1 cellular context compared by ENCODE assay signal in the genomic region with DNA sequence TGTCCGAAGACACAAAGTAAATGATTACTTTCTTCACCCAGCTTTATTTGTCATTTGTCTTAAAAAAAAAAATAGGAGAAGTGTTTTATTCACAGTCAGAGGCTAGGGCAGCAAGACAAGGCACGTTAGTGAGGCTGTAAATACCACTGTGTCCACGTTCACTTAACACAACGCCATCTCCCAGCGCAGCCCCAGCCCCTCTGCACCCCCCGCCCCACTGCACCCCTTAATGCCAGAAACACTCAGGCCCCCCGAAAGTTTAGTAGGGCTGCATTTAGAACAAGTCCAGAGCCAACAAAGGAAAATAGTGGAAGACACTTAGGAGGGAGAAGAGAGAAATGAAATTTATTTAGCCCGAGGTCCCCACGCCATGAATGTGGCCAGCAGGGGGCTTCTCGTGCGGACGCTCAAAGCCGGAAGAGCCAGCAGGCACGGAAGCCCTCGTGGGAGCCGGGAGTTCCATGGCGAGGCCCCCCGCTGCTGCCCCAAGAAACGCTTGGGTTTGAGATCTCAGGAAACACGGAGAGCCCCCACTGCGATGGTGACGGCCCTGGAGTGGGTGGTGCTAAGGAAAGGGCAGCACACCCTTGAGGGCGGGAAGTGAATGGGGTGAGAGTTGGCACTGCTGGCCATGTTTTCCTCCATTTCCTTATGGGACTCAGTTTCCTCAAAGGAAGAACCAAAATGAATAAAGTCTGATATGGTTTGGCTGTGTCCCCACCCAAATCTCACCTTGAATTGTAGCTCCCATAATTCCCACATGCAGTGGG.
TF ChIP-seq lines count a peak whose summit lies in the region.

No MANE protein-coding gene starts in this region.

TF ChIP-seq in K562, 482 proteins besides CTCF, POLR2A, EP300 and RAD21 (continued from another document and continues in another):
- TF ChIP-seq, protein P1, sequence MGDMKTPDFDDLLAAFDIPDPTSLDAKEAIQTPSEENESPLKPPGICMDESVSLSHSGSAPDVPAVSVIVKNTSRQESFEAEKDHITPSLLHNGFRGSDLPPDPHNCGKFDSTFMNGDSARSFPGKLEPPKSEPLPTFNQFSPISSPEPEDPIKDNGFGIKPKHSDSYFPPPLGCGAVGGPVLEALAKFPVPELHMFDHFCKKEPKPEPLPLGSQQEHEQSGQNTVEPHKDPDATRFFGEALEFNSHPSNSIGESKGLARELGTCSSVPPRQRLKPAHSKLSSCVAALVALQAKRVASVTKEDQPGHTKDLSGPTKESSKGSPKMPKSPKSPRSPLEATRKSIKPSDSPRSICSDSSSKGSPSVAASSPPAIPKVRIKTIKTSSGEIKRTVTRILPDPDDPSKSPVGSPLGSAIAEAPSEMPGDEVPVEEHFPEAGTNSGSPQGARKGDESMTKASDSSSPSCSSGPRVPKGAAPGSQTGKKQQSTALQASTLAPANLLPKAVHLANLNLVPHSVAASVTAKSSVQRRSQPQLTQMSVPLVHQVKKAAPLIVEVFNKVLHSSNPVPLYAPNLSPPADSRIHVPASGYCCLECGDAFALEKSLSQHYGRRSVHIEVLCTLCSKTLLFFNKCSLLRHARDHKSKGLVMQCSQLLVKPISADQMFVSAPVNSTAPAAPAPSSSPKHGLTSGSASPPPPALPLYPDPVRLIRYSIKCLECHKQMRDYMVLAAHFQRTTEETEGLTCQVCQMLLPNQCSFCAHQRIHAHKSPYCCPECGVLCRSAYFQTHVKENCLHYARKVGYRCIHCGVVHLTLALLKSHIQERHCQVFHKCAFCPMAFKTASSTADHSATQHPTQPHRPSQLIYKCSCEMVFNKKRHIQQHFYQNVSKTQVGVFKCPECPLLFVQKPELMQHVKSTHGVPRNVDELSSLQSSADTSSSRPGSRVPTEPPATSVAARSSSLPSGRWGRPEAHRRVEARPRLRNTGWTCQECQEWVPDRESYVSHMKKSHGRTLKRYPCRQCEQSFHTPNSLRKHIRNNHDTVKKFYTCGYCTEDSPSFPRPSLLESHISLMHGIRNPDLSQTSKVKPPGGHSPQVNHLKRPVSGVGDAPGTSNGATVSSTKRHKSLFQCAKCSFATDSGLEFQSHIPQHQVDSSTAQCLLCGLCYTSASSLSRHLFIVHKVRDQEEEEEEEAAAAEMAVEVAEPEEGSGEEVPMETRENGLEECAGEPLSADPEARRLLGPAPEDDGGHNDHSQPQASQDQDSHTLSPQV (IDR thresholded peaks at IDR 0.05), result peak; percentile 64
- TF ChIP-seq PPARD (CRISPR knock-in tag; IDR thresholded peaks at IDR 0.05) (no peak), ZNF140 (CRISPR knock-in tag; IDR thresholded peaks at IDR 0.05) (no peak), HMG20A (CRISPR knock-in tag; conservative IDR thresholded peaks at IDR 0.05) (no peak), XRCC4 (IDR thresholded peaks at IDR 0.05; ENCODE audit: extremely low read depth, insufficient read depth, insufficient read length) (no peak), ILF3 (IDR thresholded peaks at IDR 0.05; ENCODE audit: borderline replicate concordance) (no peak), ZNF778 (CRISPR knock-in tag; IDR thresholded peaks at IDR 0.05) (no peak), RFX7 (CRISPR knock-in tag; IDR thresholded peaks at IDR 0.05) (no peak), HDAC3 (IDR thresholded peaks at IDR 0.05; ENCODE audit: borderline replicate concordance, partially characterized antibody) (no peak), SLC30A9 (CRISPR knock-in tag; IDR thresholded peaks at IDR 0.05) (no peak), WHSC1 (IDR thresholded peaks at IDR 0.05; ENCODE audit: low read length) (no peak), JUND (IDR thresholded peaks at IDR 0.05; ENCODE audit: borderline replicate concordance, low read depth, low read length) (no peak), JUND (tag; IDR thresholded peaks at IDR 0.05; ENCODE audit: borderline replicate concordance, low read depth, low read length) (no peak), MECOM (CRISPR knock-in tag; IDR thresholded peaks at IDR 0.05) (no peak), RBM25 (IDR thresholded peaks at IDR 0.05; ENCODE audit: low read depth, low read length, severe bottlenecking) (no peak), ASH1L (IDR thresholded peaks at IDR 0.05; ENCODE audit: borderline replicate concordance, low read depth, partially characterized antibody) (no peak), FOXM1 (IDR thresholded peaks at IDR 0.05; ENCODE audit: low read depth) (no peak), FOXM1 (CRISPR knock-in tag; IDR thresholded peaks at IDR 0.05; ENCODE audit: low read depth) (no peak), MAFF (IDR thresholded peaks at IDR 0.05; ENCODE audit: low read length) (no peak), PCBP1 (IDR thresholded peaks at IDR 0.05; ENCODE audit: low read depth, low read length, poor library complexity, severe bottlenecking) (no peak), BRF1 (IDR thresholded peaks at IDR 0.05; ENCODE audit: borderline replicate concordance, extremely low read depth, insufficient read length) (no peak), NCOR1 (IDR thresholded peaks at IDR 0.05) (no peak), ILK (tag; IDR thresholded peaks at IDR 0.05; ENCODE audit: borderline replicate concordance, low read depth) (no peak), NCOA4 (IDR thresholded peaks at IDR 0.05; ENCODE audit: partially characterized antibody) (no peak), FUS (optimal IDR thresholded peaks at IDR 0.05; ENCODE audit: low read depth, low read length) (no peak), PHF21A (IDR thresholded peaks at IDR 0.05; ENCODE audit: borderline replicate concordance, low read depth) (no peak), ZFX (CRISPR knock-in tag; IDR thresholded peaks at IDR 0.05) (no peak), KAT2B (IDR thresholded peaks at IDR 0.05; ENCODE audit: low read depth, low read length) (no peak), NELFE (IDR thresholded peaks at IDR 0.05; ENCODE audit: insufficient read depth, insufficient read length) (no peak), ZBTB17 (CRISPR knock-in tag; IDR thresholded peaks at IDR 0.05) (no peak), KDM2B (CRISPR knock-in tag; IDR thresholded peaks at IDR 0.05) (no peak), CXXC5 (CRISPR knock-in tag; IDR thresholded peaks at IDR 0.05) (peak; percentile 70)
- TF ChIP-seq, protein P2, sequence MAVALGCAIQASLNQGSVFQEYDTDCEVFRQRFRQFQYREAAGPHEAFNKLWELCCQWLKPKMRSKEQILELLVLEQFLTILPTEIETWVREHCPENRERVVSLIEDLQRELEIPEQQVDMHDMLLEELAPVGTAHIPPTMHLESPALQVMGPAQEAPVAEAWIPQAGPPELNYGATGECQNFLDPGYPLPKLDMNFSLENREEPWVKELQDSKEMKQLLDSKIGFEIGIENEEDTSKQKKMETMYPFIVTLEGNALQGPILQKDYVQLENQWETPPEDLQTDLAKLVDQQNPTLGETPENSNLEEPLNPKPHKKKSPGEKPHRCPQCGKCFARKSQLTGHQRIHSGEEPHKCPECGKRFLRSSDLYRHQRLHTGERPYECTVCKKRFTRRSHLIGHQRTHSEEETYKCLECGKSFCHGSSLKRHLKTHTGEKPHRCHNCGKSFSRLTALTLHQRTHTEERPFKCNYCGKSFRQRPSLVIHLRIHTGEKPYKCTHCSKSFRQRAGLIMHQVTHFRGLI (CRISPR knock-in tag; IDR thresholded peaks at IDR 0.05), result no peak
- TF ChIP-seq, protein P3, sequence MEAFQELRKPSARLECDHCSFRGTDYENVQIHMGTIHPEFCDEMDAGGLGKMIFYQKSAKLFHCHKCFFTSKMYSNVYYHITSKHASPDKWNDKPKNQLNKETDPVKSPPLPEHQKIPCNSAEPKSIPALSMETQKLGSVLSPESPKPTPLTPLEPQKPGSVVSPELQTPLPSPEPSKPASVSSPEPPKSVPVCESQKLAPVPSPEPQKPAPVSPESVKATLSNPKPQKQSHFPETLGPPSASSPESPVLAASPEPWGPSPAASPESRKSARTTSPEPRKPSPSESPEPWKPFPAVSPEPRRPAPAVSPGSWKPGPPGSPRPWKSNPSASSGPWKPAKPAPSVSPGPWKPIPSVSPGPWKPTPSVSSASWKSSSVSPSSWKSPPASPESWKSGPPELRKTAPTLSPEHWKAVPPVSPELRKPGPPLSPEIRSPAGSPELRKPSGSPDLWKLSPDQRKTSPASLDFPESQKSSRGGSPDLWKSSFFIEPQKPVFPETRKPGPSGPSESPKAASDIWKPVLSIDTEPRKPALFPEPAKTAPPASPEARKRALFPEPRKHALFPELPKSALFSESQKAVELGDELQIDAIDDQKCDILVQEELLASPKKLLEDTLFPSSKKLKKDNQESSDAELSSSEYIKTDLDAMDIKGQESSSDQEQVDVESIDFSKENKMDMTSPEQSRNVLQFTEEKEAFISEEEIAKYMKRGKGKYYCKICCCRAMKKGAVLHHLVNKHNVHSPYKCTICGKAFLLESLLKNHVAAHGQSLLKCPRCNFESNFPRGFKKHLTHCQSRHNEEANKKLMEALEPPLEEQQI (IDR thresholded peaks at IDR 0.05), result no peak
- TF ChIP-seq, protein P4, sequence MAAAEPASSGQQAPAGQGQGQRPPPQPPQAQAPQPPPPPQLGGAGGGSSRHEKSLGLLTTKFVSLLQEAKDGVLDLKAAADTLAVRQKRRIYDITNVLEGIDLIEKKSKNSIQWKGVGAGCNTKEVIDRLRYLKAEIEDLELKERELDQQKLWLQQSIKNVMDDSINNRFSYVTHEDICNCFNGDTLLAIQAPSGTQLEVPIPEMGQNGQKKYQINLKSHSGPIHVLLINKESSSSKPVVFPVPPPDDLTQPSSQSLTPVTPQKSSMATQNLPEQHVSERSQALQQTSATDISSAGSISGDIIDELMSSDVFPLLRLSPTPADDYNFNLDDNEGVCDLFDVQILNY (CRISPR knock-in tag; IDR thresholded peaks at IDR 0.05), result no peak
- TF ChIP-seq, protein P5, sequence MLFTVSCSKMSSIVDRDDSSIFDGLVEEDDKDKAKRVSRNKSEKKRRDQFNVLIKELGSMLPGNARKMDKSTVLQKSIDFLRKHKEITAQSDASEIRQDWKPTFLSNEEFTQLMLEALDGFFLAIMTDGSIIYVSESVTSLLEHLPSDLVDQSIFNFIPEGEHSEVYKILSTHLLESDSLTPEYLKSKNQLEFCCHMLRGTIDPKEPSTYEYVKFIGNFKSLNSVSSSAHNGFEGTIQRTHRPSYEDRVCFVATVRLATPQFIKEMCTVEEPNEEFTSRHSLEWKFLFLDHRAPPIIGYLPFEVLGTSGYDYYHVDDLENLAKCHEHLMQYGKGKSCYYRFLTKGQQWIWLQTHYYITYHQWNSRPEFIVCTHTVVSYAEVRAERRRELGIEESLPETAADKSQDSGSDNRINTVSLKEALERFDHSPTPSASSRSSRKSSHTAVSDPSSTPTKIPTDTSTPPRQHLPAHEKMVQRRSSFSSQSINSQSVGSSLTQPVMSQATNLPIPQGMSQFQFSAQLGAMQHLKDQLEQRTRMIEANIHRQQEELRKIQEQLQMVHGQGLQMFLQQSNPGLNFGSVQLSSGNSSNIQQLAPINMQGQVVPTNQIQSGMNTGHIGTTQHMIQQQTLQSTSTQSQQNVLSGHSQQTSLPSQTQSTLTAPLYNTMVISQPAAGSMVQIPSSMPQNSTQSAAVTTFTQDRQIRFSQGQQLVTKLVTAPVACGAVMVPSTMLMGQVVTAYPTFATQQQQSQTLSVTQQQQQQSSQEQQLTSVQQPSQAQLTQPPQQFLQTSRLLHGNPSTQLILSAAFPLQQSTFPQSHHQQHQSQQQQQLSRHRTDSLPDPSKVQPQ (CRISPR knock-in tag; IDR thresholded peaks at IDR 0.05; ENCODE audit: borderline replicate concordance), result no peak
- TF ChIP-seq, protein P6, sequence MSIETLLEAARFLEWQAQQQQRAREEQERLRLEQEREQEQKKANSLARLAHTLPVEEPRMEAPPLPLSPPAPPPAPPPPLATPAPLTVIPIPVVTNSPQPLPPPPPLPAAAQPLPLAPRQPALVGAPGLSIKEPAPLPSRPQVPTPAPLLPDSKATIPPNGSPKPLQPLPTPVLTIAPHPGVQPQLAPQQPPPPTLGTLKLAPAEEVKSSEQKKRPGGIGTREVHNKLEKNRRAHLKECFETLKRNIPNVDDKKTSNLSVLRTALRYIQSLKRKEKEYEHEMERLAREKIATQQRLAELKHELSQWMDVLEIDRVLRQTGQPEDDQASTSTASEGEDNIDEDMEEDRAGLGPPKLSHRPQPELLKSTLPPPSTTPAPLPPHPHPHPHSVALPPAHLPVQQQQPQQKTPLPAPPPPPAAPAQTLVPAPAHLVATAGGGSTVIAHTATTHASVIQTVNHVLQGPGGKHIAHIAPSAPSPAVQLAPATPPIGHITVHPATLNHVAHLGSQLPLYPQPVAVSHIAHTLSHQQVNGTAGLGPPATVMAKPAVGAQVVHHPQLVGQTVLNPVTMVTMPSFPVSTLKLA (conservative IDR thresholded peaks at IDR 0.05), result no peak
- TF ChIP-seq, protein P7, sequence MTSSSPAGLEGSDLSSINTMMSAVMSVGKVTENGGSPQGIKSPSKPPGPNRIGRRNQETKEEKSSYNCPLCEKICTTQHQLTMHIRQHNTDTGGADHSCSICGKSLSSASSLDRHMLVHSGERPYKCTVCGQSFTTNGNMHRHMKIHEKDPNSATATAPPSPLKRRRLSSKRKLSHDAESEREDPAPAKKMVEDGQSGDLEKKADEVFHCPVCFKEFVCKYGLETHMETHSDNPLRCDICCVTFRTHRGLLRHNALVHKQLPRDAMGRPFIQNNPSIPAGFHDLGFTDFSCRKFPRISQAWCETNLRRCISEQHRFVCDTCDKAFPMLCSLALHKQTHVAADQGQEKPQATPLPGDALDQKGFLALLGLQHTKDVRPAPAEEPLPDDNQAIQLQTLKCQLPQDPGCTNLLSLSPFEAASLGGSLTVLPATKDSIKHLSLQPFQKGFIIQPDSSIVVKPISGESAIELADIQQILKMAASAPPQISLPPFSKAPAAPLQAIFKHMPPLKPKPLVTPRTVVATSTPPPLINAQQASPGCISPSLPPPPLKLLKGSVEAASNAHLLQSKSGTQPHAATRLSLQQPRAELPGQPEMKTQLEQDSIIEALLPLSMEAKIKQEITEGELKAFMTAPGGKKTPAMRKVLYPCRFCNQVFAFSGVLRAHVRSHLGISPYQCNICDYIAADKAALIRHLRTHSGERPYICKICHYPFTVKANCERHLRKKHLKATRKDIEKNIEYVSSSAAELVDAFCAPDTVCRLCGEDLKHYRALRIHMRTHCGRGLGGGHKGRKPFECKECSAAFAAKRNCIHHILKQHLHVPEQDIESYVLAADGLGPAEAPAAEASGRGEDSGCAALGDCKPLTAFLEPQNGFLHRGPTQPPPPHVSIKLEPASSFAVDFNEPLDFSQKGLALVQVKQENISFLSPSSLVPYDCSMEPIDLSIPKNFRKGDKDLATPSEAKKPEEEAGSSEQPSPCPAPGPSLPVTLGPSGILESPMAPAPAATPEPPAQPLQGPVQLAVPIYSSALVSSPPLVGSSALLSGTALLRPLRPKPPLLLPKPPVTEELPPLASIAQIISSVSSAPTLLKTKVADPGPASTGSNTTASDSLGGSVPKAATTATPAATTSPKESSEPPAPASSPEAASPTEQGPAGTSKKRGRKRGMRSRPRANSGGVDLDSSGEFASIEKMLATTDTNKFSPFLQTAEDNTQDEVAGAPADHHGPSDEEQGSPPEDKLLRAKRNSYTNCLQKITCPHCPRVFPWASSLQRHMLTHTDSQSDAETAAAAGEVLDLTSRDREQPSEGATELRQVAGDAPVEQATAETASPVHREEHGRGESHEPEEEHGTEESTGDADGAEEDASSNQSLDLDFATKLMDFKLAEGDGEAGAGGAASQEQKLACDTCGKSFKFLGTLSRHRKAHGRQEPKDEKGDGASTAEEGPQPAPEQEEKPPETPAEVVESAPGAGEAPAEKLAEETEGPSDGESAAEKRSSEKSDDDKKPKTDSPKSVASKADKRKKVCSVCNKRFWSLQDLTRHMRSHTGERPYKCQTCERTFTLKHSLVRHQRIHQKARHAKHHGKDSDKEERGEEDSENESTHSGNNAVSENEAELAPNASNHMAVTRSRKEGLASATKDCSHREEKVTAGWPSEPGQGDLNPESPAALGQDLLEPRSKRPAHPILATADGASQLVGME (CRISPR knock-in tag; IDR thresholded peaks at IDR 0.05), result no peak
